ENCODE assay signal across 7 cellular contexts in genomic region chr10:100519321-100520051, GRCh38. TPM values are rescaled to one million over a fixed set of nuclear protein-coding genes. Genes with fewer than 3 reads are reported as not detected.
DNase-seq lines count a peak whose midpoint lies in the region; ATAC-seq and TF ChIP-seq lines count a peak whose summit lies in the region.

SEC31B (minus strand) TSS chr10:100519861; CDS start chr10:100516952, 2,909 bp downstream.

- in situ Hi-C loops in KBM-7 (cut with MboI; ENCODE audit: low pct_unique_long_range_greater_than_20kb, low sequenced_read_pairs): loop anchor here (25.0 kb wide), 1 partner anchor 182 kb away; the partner anchor contains the start of genes PKD2L1 and SCD

- TF ChIP-seq POLR2A in breast epithelium (IDR thresholded peaks at IDR 0.05): no peak

- H3K4me3 ChIP-seq in breast epithelium: peak within 1 kb of the TSS; percentile 38 to 54 (median 40)
- peak within 1 kb of the TSS; percentile 42 for H3K4me3 ChIP-seq in kidney epithelial cell (ENCODE audit: low read depth, low read length)

- peak; percentile 47 for DNase-seq in NCI-H510A treated with DMSO at 0.1 percent for 48 hours (lab: John Stamatoyannopoulos, UW)
- no peak for DNase-seq in breast epithelium (ENCODE audit: low spot score in 2 of 2)
- no peak for DNase-seq in kidney epithelial cell (ENCODE audit: low read depth)
- DNase-seq in stimulated activated effector memory CD8-positive, alpha-beta T cell treated with anti-CD3 and anti-CD28 coated beads, Interleukin-12 subunit alpha, Interleukin-12 subunit beta, amount 100 ng/mL, for 72 hours (ENCODE audit: low spot score in 2 of 2): no peak
- DNase-seq in stimulated activated CD4-positive, alpha-beta T cell treated with anti-CD3 and anti-CD28 coated beads, Interleukin-12 subunit alpha, Interleukin-12 subunit beta, amount 100 ng/mL, for 4 hours: no peak
- DNase-seq in NCI-H774 (lab: John Stamatoyannopoulos, UW): no peak
- no peak for DNase-seq in KBM-7

- no peak within 1 kb of the TSS for H3K4me3 Mint-ChIP-seq in stimulated activated effector memory CD8-positive, alpha-beta T cell treated with anti-CD3 and anti-CD28 coated beads, Interleukin-12 subunit alpha, Interleukin-12 subunit beta, amount 100 ng/mL, for 72 hours

- H3K27ac ChIP-seq in breast epithelium: no peak within 1 kb of the TSS

- H3K4me1 Mint-ChIP-seq in stimulated activated effector memory CD8-positive, alpha-beta T cell treated with anti-CD3 and anti-CD28 coated beads, Interleukin-12 subunit alpha, Interleukin-12 subunit beta, amount 100 ng/mL, for 72 hours: peaks cover 27% of the 10 kb centered on the region

- intact Hi-C loops in breast epithelium (cut with DNase I; ENCODE audit: low total_unique reads): loop anchor here (10.0 kb wide), 1 partner anchor 905 kb away; no protein-coding TSS in a partner anchor

- peak; percentile 9 for ATAC-seq in stimulated activated effector memory CD8-positive, alpha-beta T cell treated with anti-CD3 and anti-CD28 coated beads, Interleukin-12 subunit alpha, Interleukin-12 subunit beta, amount 100 ng/mL, for 72 hours

- TF ChIP-seq CTCF in breast epithelium (IDR thresholded peaks at IDR 0.05): no peak
- TF ChIP-seq CTCF in kidney epithelial cell (IDR thresholded peaks at IDR 0.05; ENCODE audit: insufficient read depth, low read length, poor library complexity, severe bottlenecking): peak; percentile 14

- H3K9me3 Mint-ChIP-seq in stimulated activated effector memory CD8-positive, alpha-beta T cell treated with anti-CD3 and anti-CD28 coated beads, Interleukin-12 subunit alpha, Interleukin-12 subunit beta, amount 100 ng/mL, for 72 hours: no peaks in the 10 kb centered on the region

- peaks cover 81% of the 10 kb centered on the region for H3K36me3 Mint-ChIP-seq in stimulated activated effector memory CD8-positive, alpha-beta T cell treated with anti-CD3 and anti-CD28 coated beads, Interleukin-12 subunit alpha, Interleukin-12 subunit beta, amount 100 ng/mL, for 72 hours

- H3K27me3 ChIP-seq in breast epithelium: no peaks in the 10 kb centered on the region
- H3K27me3 ChIP-seq in kidney epithelial cell (ENCODE audit: control insufficient read depth, insufficient read depth, low read length): peaks cover 3% of the 10 kb centered on the region

- H3K4me1 ChIP-seq in breast epithelium: no peaks in the 10 kb centered on the region

- no peak within 1 kb of the TSS for H3K27ac Mint-ChIP-seq in stimulated activated effector memory CD8-positive, alpha-beta T cell treated with anti-CD3 and anti-CD28 coated beads, Interleukin-12 subunit alpha, Interleukin-12 subunit beta, amount 100 ng/mL, for 72 hours

- H3K36me3 ChIP-seq in breast epithelium: no peaks in the 10 kb centered on the region
- no peaks in the 10 kb centered on the region for H3K36me3 ChIP-seq in kidney epithelial cell (ENCODE audit: control insufficient read depth, insufficient read depth, low read length)

- no peaks in the 10 kb centered on the region for H3K9me3 ChIP-seq in breast epithelium

RNA-seq across cellular contexts. Expression of gene SEC31B, which starts in this region (rescaled TPM):
- 10 to 100 TPM in 2 of 3 donors, 1 to 10 TPM in 1; 9.8 to 18.1 (median 12.1) TPM for total RNA-seq in breast epithelium
- 1.6 and 2.6 TPM in 2 replicates for total RNA-seq in kidney epithelial cell
